Comparison of ENCODE assay signal across 8 cellular contexts in genomic region chr1:2556277-2557145, GRCh38.
A peak's percentile ranks its signal among the peaks of the same experiment; 100 is the strongest.
DNase-seq lines count a peak whose midpoint lies in the region; ATAC-seq and TF ChIP-seq lines count a peak whose summit lies in the region.

TSS of gene TNFRSF14 (plus strand) at chr1:2556371. CDS start at chr1:2556665, 294 bp downstream.

- no peaks in the 10 kb centered on the region for H3K27me3 Mint-ChIP-seq in memory B cell

- H3K4me3 ChIP-seq in HUES6 (ENCODE audit: low read depth, low read length): no peak within 1 kb of the TSS
- peak within 1 kb of the TSS; percentile 69 for H3K4me3 ChIP-seq in choroid plexus epithelial cell (ENCODE audit: low read depth, low read length)

- H3K4me3 Mint-ChIP-seq in memory B cell: peak within 1 kb of the TSS; percentile 92
- peak within 1 kb of the TSS; percentile 99 for H3K4me3 Mint-ChIP-seq in stimulated activated effector memory CD8-positive, alpha-beta T cell treated with anti-CD3 and anti-CD28 coated beads, Interleukin-12 subunit alpha, Interleukin-12 subunit beta, amount 100 ng/mL, for 72 hours

- no peaks in the 10 kb centered on the region for H3K9me3 ChIP-seq in HUES6 (ENCODE audit: control insufficient read depth, insufficient read depth, low read depth, low read length)

- DNase-seq in AG08396 (ENCODE audit: low spot score) (peak; percentile 79), choroid plexus epithelial cell (ENCODE audit: low read depth) (peak; percentile 74), memory B cell (ENCODE audit: low spot score in 2 of 2) (peak; percentile 66 to 71), NCI-H526 (lab: John Stamatoyannopoulos, UW) (no peak)
- peak; percentile 55 for DNase-seq in activated CD4-positive, CD25-positive, alpha-beta regulatory T cell treated with anti-CD3 and anti-CD28 coated beads, Interleukin-2, amount 50 U/mL, for 16 hours (ENCODE audit: low read depth, low spot score)
- DNase-seq in stimulated activated effector memory CD8-positive, alpha-beta T cell treated with anti-CD3 and anti-CD28 coated beads, Interleukin-12 subunit alpha, Interleukin-12 subunit beta, amount 100 ng/mL, for 72 hours (ENCODE audit: low spot score in 2 of 2): peak in 1 of 2 donors; percentile 77

- H3K9ac ChIP-seq in HUES6 (ENCODE audit: low read length): no peak within 1 kb of the TSS

- peak within 1 kb of the TSS; percentile 98 for H3K27ac Mint-ChIP-seq in memory B cell
- H3K27ac Mint-ChIP-seq in stimulated activated effector memory CD8-positive, alpha-beta T cell treated with anti-CD3 and anti-CD28 coated beads, Interleukin-12 subunit alpha, Interleukin-12 subunit beta, amount 100 ng/mL, for 72 hours: peak within 1 kb of the TSS; percentile 99

- TF ChIP-seq CTCF in choroid plexus epithelial cell (conservative IDR thresholded peaks at IDR 0.05; ENCODE audit: low read depth, low read length): peak; percentile 35

- H3K27ac ChIP-seq in HUES6 (ENCODE audit: low read depth, low read length): 0 out of 2 replicates have a peak within 1 kb of the TSS, but pooled peaks have one; percentile 14

- peak; percentile 68 for ATAC-seq in memory B cell (ENCODE audit: low read depth)
- ATAC-seq in stimulated activated effector memory CD8-positive, alpha-beta T cell treated with anti-CD3 and anti-CD28 coated beads, Interleukin-12 subunit alpha, Interleukin-12 subunit beta, amount 100 ng/mL, for 72 hours: peak; percentile 70

- H3K36me3 ChIP-seq in HUES6 (ENCODE audit: control insufficient read depth, insufficient read depth, low read length): no peaks in the 10 kb centered on the region

- H3K27me3 ChIP-seq in HUES6 (ENCODE audit: control insufficient read depth, insufficient read depth, low read length): no peaks in the 10 kb centered on the region

- H3K9me3 Mint-ChIP-seq in memory B cell: no peaks in the 10 kb centered on the region
- no peaks in the 10 kb centered on the region for H3K9me3 Mint-ChIP-seq in stimulated activated effector memory CD8-positive, alpha-beta T cell treated with anti-CD3 and anti-CD28 coated beads, Interleukin-12 subunit alpha, Interleukin-12 subunit beta, amount 100 ng/mL, for 72 hours

- TF ChIP-seq POLR2A in GM19099 (IDR thresholded peaks at IDR 0.05; ENCODE audit: extremely low read depth, insufficient read length, low read depth): peak; percentile 63

- H3K4me1 ChIP-seq in HUES6 (ENCODE audit: control insufficient read depth, insufficient read depth, low read length): peaks cover 10% of the 10 kb centered on the region

- H3K4me1 Mint-ChIP-seq in memory B cell: peaks cover 27% of the 10 kb centered on the region
- H3K4me1 Mint-ChIP-seq in stimulated activated effector memory CD8-positive, alpha-beta T cell treated with anti-CD3 and anti-CD28 coated beads, Interleukin-12 subunit alpha, Interleukin-12 subunit beta, amount 100 ng/mL, for 72 hours: peaks cover 54% of the 10 kb centered on the region

- H3K36me3 Mint-ChIP-seq in memory B cell: peaks cover 8% of the 10 kb centered on the region
- peaks cover 53% of the 10 kb centered on the region for H3K36me3 Mint-ChIP-seq in stimulated activated effector memory CD8-positive, alpha-beta T cell treated with anti-CD3 and anti-CD28 coated beads, Interleukin-12 subunit alpha, Interleukin-12 subunit beta, amount 100 ng/mL, for 72 hours

Comparison
In these comparisons a context has a peak if more than half of its experiments do, and no peak if none do; other contexts are left out.
1. DNase-seq: peak in AG08396 (single experiment), activated CD4-positive, CD25-positive, alpha-beta regulatory T cell treated with anti-CD3 and anti-CD28 coated beads, Interleukin-2, amount 50 U/mL, for 16 hours (single experiment), choroid plexus epithelial cell (single experiment) and memory B cell (2 of 2); none in NCI-H526 (0 of 2).